Comparison of ENCODE assay signal across 8 cellular contexts in genomic region chr16:30903596-30903995, GRCh38. TPM values are rescaled to one million over a fixed set of nuclear protein-coding genes. Genes with fewer than 3 reads are reported as not detected.
DNase-seq lines count a peak whose midpoint lies in the region; ATAC-seq, FAIRE-seq and TF ChIP-seq lines count a peak whose summit lies in the region.

No MANE protein-coding gene starts in this region.

- ATAC-seq in upper lobe of right lung: peak; percentile 71

- H4K20me1 ChIP-seq in keratinocyte (ENCODE audit: control insufficient read depth, extremely low read depth, insufficient read depth, low read length): no peaks in the 10 kb centered on the region

- no peaks in the 10 kb centered on the region for H3K27me3 Mint-ChIP-seq in activated naive CD4-positive, alpha-beta T cell treated with anti-CD3 and anti-CD28 coated beads for 36 hours (ENCODE audit: low read depth)
- H3K27me3 Mint-ChIP-seq in activated T-helper 2 cell treated with anti-CD3 and anti-CD28 coated beads, Interferon-gamma antibody, Interleukin-2, Interleukin-4, amounts not matched to agents 10 μg/mL and 5 μg/mL and 100 μg/mL, durations not matched to agents 14 hours and 24 hours and 36 hours (ENCODE audit: low read depth): peaks cover 2% of the 10 kb centered on the region
- peaks cover 6% of the 10 kb centered on the region for H3K27me3 Mint-ChIP-seq in glutamatergic neuron (ENCODE audit: unreplicated experiment)

- no peaks in the 10 kb centered on the region for H3K36me3 ChIP-seq in keratinocyte (ENCODE audit: control insufficient read depth in 2 of 2, extremely low read depth in 1 of 2, insufficient read depth in 2 of 2, low read length in 2 of 2)
- no peaks in the 10 kb centered on the region for H3K36me3 ChIP-seq in upper lobe of right lung

- H3K4me3 Mint-ChIP-seq in activated naive CD4-positive, alpha-beta T cell treated with anti-CD3 and anti-CD28 coated beads for 36 hours: no peak overlapping the region
- no peak overlapping the region for H3K4me3 Mint-ChIP-seq in activated T-helper 2 cell treated with anti-CD3 and anti-CD28 coated beads, Interferon-gamma antibody, Interleukin-2, Interleukin-4, amounts not matched to agents 10 μg/mL and 5 μg/mL and 100 μg/mL, durations not matched to agents 14 hours and 24 hours and 36 hours (ENCODE audit: low read depth)
- no peak overlapping the region for H3K4me3 Mint-ChIP-seq in glutamatergic neuron (ENCODE audit: unreplicated experiment)

- H3K9me3 ChIP-seq in keratinocyte (ENCODE audit: control insufficient read depth, low read depth, low read length) (no peaks in the 10 kb centered on the region), upper lobe of right lung (no peaks in the 10 kb centered on the region)

- peak overlapping the region; percentile 81 for H3K27ac Mint-ChIP-seq in activated naive CD4-positive, alpha-beta T cell treated with anti-CD3 and anti-CD28 coated beads for 36 hours
- peak overlapping the region; percentile 86 for H3K27ac Mint-ChIP-seq in activated T-helper 2 cell treated with anti-CD3 and anti-CD28 coated beads, Interferon-gamma antibody, Interleukin-2, Interleukin-4, amounts not matched to agents 10 μg/mL and 5 μg/mL and 100 μg/mL, durations not matched to agents 14 hours and 24 hours and 36 hours
- H3K27ac Mint-ChIP-seq in glutamatergic neuron (ENCODE audit: unreplicated experiment): no peak overlapping the region

- intact Hi-C loops in activated naive CD4-positive, alpha-beta T cell treated with anti-CD3 and anti-CD28 coated beads for 36 hours (cut with micrococcal nuclease): loop anchor here (2.0 kb wide), 1 partner anchor 29 kb away; no protein-coding TSS in a partner anchor
- intact Hi-C loops in activated T-helper 2 cell treated with anti-CD3 and anti-CD28 coated beads, Interferon-gamma antibody, Interleukin-2, Interleukin-4, amounts not matched to agents 10 μg/mL and 5 μg/mL and 100 μg/mL, durations not matched to agents 14 hours and 24 hours and 36 hours (cut with micrococcal nuclease): loop anchor here (2.0 kb wide), 1 partner anchor 29 kb away; no protein-coding TSS in a partner anchor
- intact Hi-C loops in upper lobe of right lung (cut with DNase I): no loop called here

- H3K9me3 Mint-ChIP-seq in activated naive CD4-positive, alpha-beta T cell treated with anti-CD3 and anti-CD28 coated beads for 36 hours: peaks cover 2% of the 10 kb centered on the region
- peaks cover 4% of the 10 kb centered on the region for H3K9me3 Mint-ChIP-seq in activated T-helper 2 cell treated with anti-CD3 and anti-CD28 coated beads, Interferon-gamma antibody, Interleukin-2, Interleukin-4, amounts not matched to agents 10 μg/mL and 5 μg/mL and 100 μg/mL, durations not matched to agents 14 hours and 24 hours and 36 hours
- H3K9me3 Mint-ChIP-seq in glutamatergic neuron (ENCODE audit: unreplicated experiment): peaks cover 8% of the 10 kb centered on the region

- FAIRE-seq in keratinocyte (lab: Jason Lieb, UNC): no peak

- no peak overlapping the region for H3K4me2 ChIP-seq in keratinocyte (ENCODE audit: control insufficient read depth, extremely low read depth, insufficient read depth, low read depth, low read length)

- dilution Hi-C loops in keratinocyte (cut with MboI; ENCODE audit: extremely low pct_ligation_motif_present, low sequenced_read_pairs): no loop called here

- H3K79me2 ChIP-seq in keratinocyte (ENCODE audit: control insufficient read depth, insufficient read depth, low read length): no peaks in the 10 kb centered on the region

- no peak overlapping the region for H3K9ac ChIP-seq in keratinocyte (ENCODE audit: control insufficient read depth, extremely low read depth, insufficient read depth, low read length)

- peaks cover 1% of the 10 kb centered on the region for H3K36me3 Mint-ChIP-seq in activated naive CD4-positive, alpha-beta T cell treated with anti-CD3 and anti-CD28 coated beads for 36 hours (ENCODE audit: low read depth)
- peaks cover 7% of the 10 kb centered on the region for H3K36me3 Mint-ChIP-seq in activated T-helper 2 cell treated with anti-CD3 and anti-CD28 coated beads, Interferon-gamma antibody, Interleukin-2, Interleukin-4, amounts not matched to agents 10 μg/mL and 5 μg/mL and 100 μg/mL, durations not matched to agents 14 hours and 24 hours and 36 hours (ENCODE audit: low read depth)
- H3K36me3 Mint-ChIP-seq in glutamatergic neuron (ENCODE audit: unreplicated experiment): no peaks in the 10 kb centered on the region

- H3K27ac ChIP-seq in keratinocyte (ENCODE audit: control insufficient read depth, insufficient read depth, low read length) (no peak overlapping the region), upper lobe of right lung (peak overlapping the region; percentile 84)

- no peaks in the 10 kb centered on the region for H3K9me1 ChIP-seq in keratinocyte (ENCODE audit: control insufficient read depth, extremely low read depth, insufficient read depth, low read length)

- H3K4me1 ChIP-seq in keratinocyte (ENCODE audit: control insufficient read depth, extremely low read depth, insufficient read depth, low read length) (peaks cover 9% of the 10 kb centered on the region), upper lobe of right lung (peaks cover 21% of the 10 kb centered on the region)

- peak; percentile 41 for DNase-seq in activated naive CD4-positive, alpha-beta T cell treated with anti-CD3 and anti-CD28 coated beads for 36 hours
- no peak for DNase-seq in activated naive CD4-positive, alpha-beta T cell treated with anti-CD3 and anti-CD28 coated beads, Interleukin-2, amount 50 U/mL, for 16 hours
- DNase-seq in activated T-helper 2 cell treated with anti-CD3 and anti-CD28 coated beads, Interferon-gamma antibody, Interleukin-2, Interleukin-4, amounts not matched to agents 10 μg/mL and 5 μg/mL and 100 μg/mL, durations not matched to agents 14 hours and 24 hours and 36 hours (ENCODE audit: low spot score): no peak
- DNase-seq in keratinocyte (ENCODE audit: low read depth, low spot score) (no peak), upper lobe of right lung (no peak), glutamatergic neuron (no peak), 8988T (no peak), iPS-NIHi11 (ENCODE audit: low spot score) (no peak)

- peak overlapping the region; percentile 36 for H2AFZ ChIP-seq in keratinocyte (ENCODE audit: control insufficient read depth, low read length)

- H3K27me3 ChIP-seq in keratinocyte (ENCODE audit: control insufficient read depth, extremely low read depth, insufficient read depth, low read length): no peaks in the 10 kb centered on the region
- no peaks in the 10 kb centered on the region for H3K27me3 ChIP-seq in upper lobe of right lung

- peaks cover 35% of the 10 kb centered on the region for H3K4me1 Mint-ChIP-seq in activated naive CD4-positive, alpha-beta T cell treated with anti-CD3 and anti-CD28 coated beads for 36 hours (ENCODE audit: low read depth)
- peaks cover 32% of the 10 kb centered on the region for H3K4me1 Mint-ChIP-seq in activated T-helper 2 cell treated with anti-CD3 and anti-CD28 coated beads, Interferon-gamma antibody, Interleukin-2, Interleukin-4, amounts not matched to agents 10 μg/mL and 5 μg/mL and 100 μg/mL, durations not matched to agents 14 hours and 24 hours and 36 hours (ENCODE audit: low read depth)
- peaks cover 5% of the 10 kb centered on the region for H3K4me1 Mint-ChIP-seq in glutamatergic neuron (ENCODE audit: low read depth, unreplicated experiment)

- H3K4me3 ChIP-seq in keratinocyte (ENCODE audit: control insufficient read depth in 2 of 3, extremely low read depth in 1 of 3, insufficient read depth in 2 of 3, low read depth in 1 of 3, low read length in 3 of 3): no peak overlapping the region
- no peak overlapping the region for H3K4me3 ChIP-seq in upper lobe of right lung

- no peak for TF ChIP-seq CTCF in keratinocyte (optimal IDR thresholded peaks at IDR 0.05 in 1 of 3, IDR thresholded peaks at IDR 0.05 in 1 of 3, conservative IDR thresholded peaks at IDR 0.05 in 1 of 3; ENCODE audit: extremely low read depth in 1 of 3, insufficient read depth in 2 of 3, low read length in 3 of 3)
- TF ChIP-seq CTCF in upper lobe of right lung (IDR thresholded peaks at IDR 0.05): no peak
- TF ChIP-seq CTCF in glutamatergic neuron (IDR thresholded peaks at IDR 0.05; ENCODE audit: partially characterized antibody, unreplicated experiment): no peak

- CTCF ChIA-PET in activated naive CD4-positive, alpha-beta T cell treated with anti-CD3 and anti-CD28 coated beads for 36 hours (lab: Charles Lee): interaction anchor here (1.2 to 5.1 kb wide), 5 partner anchors 11 to 98 kb away, joined by 4 to 94 read pairs (median 13); partner anchors contain the start of gene BCL7C

RNA-seq across cellular contexts. Expression of gene CTF1, which starts 7.2 kb away (rescaled TPM):
- total RNA-seq in activated naive CD4-positive, alpha-beta T cell treated with anti-CD3 and anti-CD28 coated beads for 36 hours: under 1 TPM; 0.21 to 0.27 TPM
- total RNA-seq in activated T-helper 2 cell treated with anti-CD3 and anti-CD28 coated beads, Interferon-gamma antibody, Interleukin-2, Interleukin-4, amounts not matched to agents 10 μg/mL and 5 μg/mL and 100 μg/mL, durations not matched to agents 14 hours and 24 hours and 36 hours: 0.21 and 0.30 TPM in 2 replicates
- 2.1 to 3.2 TPM (median 2.6 TPM) in 3 replicates for polyA plus RNA-seq in keratinocyte
- polyA plus RNA-seq in keratinocyte (2011; ENCODE audit: low read depth): 0.27 TPM
- 3.6 and 5.4 TPM in 2 replicates for polyA plus RNA-seq in keratinocyte (2011; cell fraction: cytosol; rRNA removed)
- polyA plus RNA-seq in keratinocyte (2011; cell fraction: nucleus; rRNA removed): 4.5 and 5.8 TPM in 2 replicates
- 1.3 and 2.6 TPM in 2 replicates for polyA plus RNA-seq in keratinocyte (2012; ENCODE audit: low replicate concordance)
- 2.7 to 4.2 TPM (median 2.7 TPM) in 3 replicates for polyA minus RNA-seq in keratinocyte
- 2.7 TPM for polyA minus RNA-seq in keratinocyte (2011; cell fraction: cytosol; rRNA and poly(A)+ RNA removed)
- polyA minus RNA-seq in keratinocyte (2011; cell fraction: nucleus; rRNA and poly(A)+ RNA removed): 0.53 and 1.6 TPM in 2 replicates
- total RNA-seq in upper lobe of right lung (9.3 TPM), glutamatergic neuron (ENCODE audit: unreplicated experiment) (1.7 TPM)

RNA-seq across cellular contexts. Expression of gene BCL7C, which starts 9.7 kb away (rescaled TPM):
- total RNA-seq in activated naive CD4-positive, alpha-beta T cell treated with anti-CD3 and anti-CD28 coated beads for 36 hours: 10 to 100 TPM; 18.1 to 18.6 TPM
- total RNA-seq in activated T-helper 2 cell treated with anti-CD3 and anti-CD28 coated beads, Interferon-gamma antibody, Interleukin-2, Interleukin-4, amounts not matched to agents 10 μg/mL and 5 μg/mL and 100 μg/mL, durations not matched to agents 14 hours and 24 hours and 36 hours: 26.8 and 27.1 TPM in 2 replicates
- 18.5 to 22.4 TPM (median 19.2 TPM) in 3 replicates for polyA plus RNA-seq in keratinocyte
- 8.7 TPM for polyA plus RNA-seq in keratinocyte (2011; ENCODE audit: low read depth)
- 13.6 and 19.0 TPM in 2 replicates for polyA plus RNA-seq in keratinocyte (2011; cell fraction: cytosol; rRNA removed)
- polyA plus RNA-seq in keratinocyte (2011; cell fraction: nucleus; rRNA removed): 5.0 and 7.4 TPM in 2 replicates
- polyA plus RNA-seq in keratinocyte (2012; ENCODE audit: low replicate concordance): 16.9 and 20.2 TPM in 2 replicates
- polyA minus RNA-seq in keratinocyte: 4.5 to 7.5 TPM (median 5.8 TPM) in 3 replicates
- 14.6 TPM for polyA minus RNA-seq in keratinocyte (2011; cell fraction: cytosol; rRNA and poly(A)+ RNA removed)
- 3.0 and 5.2 TPM in 2 replicates for polyA minus RNA-seq in keratinocyte (2011; cell fraction: nucleus; rRNA and poly(A)+ RNA removed)
- total RNA-seq in upper lobe of right lung (25.3 TPM), glutamatergic neuron (ENCODE audit: unreplicated experiment) (24.0 TPM)

RNA-seq across cellular contexts. Expression of gene FBXL19, which starts 19.8 kb away (rescaled TPM):
- 10 to 100 TPM; 13.6 to 15.2 TPM for total RNA-seq in activated naive CD4-positive, alpha-beta T cell treated with anti-CD3 and anti-CD28 coated beads for 36 hours
- total RNA-seq in activated T-helper 2 cell treated with anti-CD3 and anti-CD28 coated beads, Interferon-gamma antibody, Interleukin-2, Interleukin-4, amounts not matched to agents 10 μg/mL and 5 μg/mL and 100 μg/mL, durations not matched to agents 14 hours and 24 hours and 36 hours: 34.4 and 34.6 TPM in 2 replicates
- polyA plus RNA-seq in keratinocyte: 9.6 to 15.0 TPM (median 10.2 TPM) in 3 replicates
- 2.2 TPM for polyA plus RNA-seq in keratinocyte (2011; ENCODE audit: low read depth)
- polyA plus RNA-seq in keratinocyte (2011; cell fraction: cytosol; rRNA removed): 5.7 and 16.5 TPM in 2 replicates
- 24.0 and 32.9 TPM in 2 replicates for polyA plus RNA-seq in keratinocyte (2011; cell fraction: nucleus; rRNA removed)
- polyA plus RNA-seq in keratinocyte (2012; ENCODE audit: low replicate concordance): 8.3 and 25.1 TPM in 2 replicates
- polyA minus RNA-seq in keratinocyte: 8.6 to 28.7 TPM (median 11.7 TPM) in 3 replicates
- 46.2 TPM for polyA minus RNA-seq in keratinocyte (2011; cell fraction: cytosol; rRNA and poly(A)+ RNA removed)
- polyA minus RNA-seq in keratinocyte (2011; cell fraction: nucleus; rRNA and poly(A)+ RNA removed): 18.1 and 25.4 TPM in 2 replicates
- total RNA-seq in upper lobe of right lung (13.4 TPM), glutamatergic neuron (ENCODE audit: unreplicated experiment) (76.8 TPM)

RNA-seq across cellular contexts. Expression of gene ORAI3, which starts 45.3 kb away (rescaled TPM):
- 1 to 10 TPM; 4.2 to 4.7 TPM for total RNA-seq in activated naive CD4-positive, alpha-beta T cell treated with anti-CD3 and anti-CD28 coated beads for 36 hours
- 14.2 and 17.4 TPM in 2 replicates for total RNA-seq in activated T-helper 2 cell treated with anti-CD3 and anti-CD28 coated beads, Interferon-gamma antibody, Interleukin-2, Interleukin-4, amounts not matched to agents 10 μg/mL and 5 μg/mL and 100 μg/mL, durations not matched to agents 14 hours and 24 hours and 36 hours
- 8.1 to 12.7 TPM (median 10.8 TPM) in 3 replicates for polyA plus RNA-seq in keratinocyte
- polyA plus RNA-seq in keratinocyte (2011; ENCODE audit: low read depth): 2.3 TPM
- 10.3 and 13.2 TPM in 2 replicates for polyA plus RNA-seq in keratinocyte (2011; cell fraction: cytosol; rRNA removed)
- 16.6 and 23.6 TPM in 2 replicates for polyA plus RNA-seq in keratinocyte (2011; cell fraction: nucleus; rRNA removed)
- polyA plus RNA-seq in keratinocyte (2012; ENCODE audit: low replicate concordance): 8.0 and 11.6 TPM in 2 replicates
- 11.8 to 14.7 TPM (median 13.6 TPM) in 3 replicates for polyA minus RNA-seq in keratinocyte
- 10.6 TPM for polyA minus RNA-seq in keratinocyte (2011; cell fraction: cytosol; rRNA and poly(A)+ RNA removed)
- 12.5 and 14.9 TPM in 2 replicates for polyA minus RNA-seq in keratinocyte (2011; cell fraction: nucleus; rRNA and poly(A)+ RNA removed)
- total RNA-seq in upper lobe of right lung (19.5 TPM), glutamatergic neuron (ENCODE audit: unreplicated experiment) (5.1 TPM)

RNA-seq across cellular contexts. Expression of gene SETD1A, which starts 54.0 kb away (rescaled TPM):
- total RNA-seq in activated naive CD4-positive, alpha-beta T cell treated with anti-CD3 and anti-CD28 coated beads for 36 hours: 10 to 100 TPM; 14.3 to 14.6 TPM
- total RNA-seq in activated T-helper 2 cell treated with anti-CD3 and anti-CD28 coated beads, Interferon-gamma antibody, Interleukin-2, Interleukin-4, amounts not matched to agents 10 μg/mL and 5 μg/mL and 100 μg/mL, durations not matched to agents 14 hours and 24 hours and 36 hours: 28.9 TPM in 2 replicates
- polyA plus RNA-seq in keratinocyte: 0.94 to 3.7 TPM (median 1.1 TPM) in 3 replicates
- polyA plus RNA-seq in keratinocyte (2011; ENCODE audit: low read depth): 3.0 TPM
- polyA plus RNA-seq in keratinocyte (2011; cell fraction: cytosol; rRNA removed): 1.4 and 2.1 TPM in 2 replicates
- polyA plus RNA-seq in keratinocyte (2011; cell fraction: nucleus; rRNA removed): 8.9 and 11.2 TPM in 2 replicates
- polyA plus RNA-seq in keratinocyte (2012; ENCODE audit: low replicate concordance): 4.7 and 10.9 TPM in 2 replicates
- polyA minus RNA-seq in keratinocyte: 1.5 to 17.4 TPM (median 2.2 TPM) in 3 replicates
- 2.5 TPM for polyA minus RNA-seq in keratinocyte (2011; cell fraction: cytosol; rRNA and poly(A)+ RNA removed)
- polyA minus RNA-seq in keratinocyte (2011; cell fraction: nucleus; rRNA and poly(A)+ RNA removed): 3.7 and 5.2 TPM in 2 replicates
- 18.6 TPM for total RNA-seq in upper lobe of right lung
- total RNA-seq in glutamatergic neuron (ENCODE audit: unreplicated experiment): 24.3 TPM
